ENCODE assay signal across 8 cellular contexts in the genomic region with DNA sequence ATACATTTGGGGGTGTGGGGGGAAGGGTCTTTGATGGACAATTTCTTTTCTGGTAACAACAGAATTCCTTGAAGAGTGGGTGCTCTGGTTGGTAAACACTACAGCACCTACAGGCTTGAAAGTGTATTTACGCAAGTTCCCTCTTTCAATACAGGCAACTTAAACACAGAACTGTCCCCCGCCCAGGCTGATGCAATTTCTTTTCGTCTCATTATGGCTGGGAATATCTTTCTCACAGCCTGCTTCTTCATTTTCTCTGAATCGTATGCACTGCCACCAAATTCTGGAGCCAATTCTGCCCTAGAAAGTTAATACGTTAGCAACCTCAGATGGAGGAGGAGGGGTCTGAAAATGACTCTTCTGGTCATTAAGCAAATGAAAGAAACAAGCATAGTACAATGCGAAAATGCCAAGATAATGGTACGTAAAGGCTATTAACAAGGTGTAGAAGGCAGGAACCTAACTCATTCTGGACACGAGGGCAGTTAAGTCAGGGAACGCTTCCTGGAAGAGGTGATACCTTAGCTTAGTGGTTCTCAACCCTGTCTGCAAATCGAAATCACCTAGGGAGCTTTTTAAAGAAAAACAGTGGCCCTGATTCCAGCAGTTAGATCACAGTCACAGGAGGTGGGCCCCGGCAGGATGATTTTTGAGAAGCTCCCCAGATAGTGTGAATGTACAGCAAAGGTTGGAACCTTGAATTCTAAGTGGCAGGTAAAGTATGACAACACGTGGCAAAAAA. TPM values are rescaled to one million over a fixed set of nuclear protein-coding genes. Genes with fewer than 3 reads are reported as not detected.
A peak's percentile ranks its signal among the peaks of the same experiment; 100 is the strongest.
DNase-seq lines count a peak whose midpoint lies in the region; ATAC-seq lines count a peak whose summit lies in the region.

No MANE protein-coding gene starts in this region.

- H3K4me1 Mint-ChIP-seq in activated T-cell treated with anti-CD3 and anti-CD28 coated beads, Interleukin-2, amount 50 U/mL, for 24 hours (ENCODE audit: low read depth): peaks cover 25% of the 10 kb centered on the region

- H3K4me1 ChIP-seq in Karpas-422 (ENCODE audit: low read length): peaks cover 17% of the 10 kb centered on the region

- no peaks in the 10 kb centered on the region for H3K9me3 Mint-ChIP-seq in activated T-cell treated with anti-CD3 and anti-CD28 coated beads, Interleukin-2, amount 50 U/mL, for 24 hours

- peak overlapping the region; percentile 96 for H3K27ac Mint-ChIP-seq in activated T-cell treated with anti-CD3 and anti-CD28 coated beads, Interleukin-2, amount 50 U/mL, for 24 hours

- peak; percentile 32 for ATAC-seq in GM21737 (IDR thresholded peaks at IDR 0.05; ENCODE audit: unreplicated experiment)

- no peaks in the 10 kb centered on the region for H3K27me3 Mint-ChIP-seq in activated T-cell treated with anti-CD3 and anti-CD28 coated beads, Interleukin-2, amount 50 U/mL, for 24 hours

- peak overlapping the region; percentile 91 for H2AFZ ChIP-seq in Karpas-422 (ENCODE audit: low read length)

- H3K9ac ChIP-seq in Karpas-422 (ENCODE audit: low read length): peak overlapping the region; percentile 82

- H3K79me2 ChIP-seq in Karpas-422 (ENCODE audit: low read length): no peaks in the 10 kb centered on the region

- H3K36me3 ChIP-seq in Karpas-422 (ENCODE audit: insufficient read depth, low read length): no peaks in the 10 kb centered on the region

- peak overlapping the region; percentile 80 for H3K4me3 ChIP-seq in Karpas-422 (ENCODE audit: low read length)

- no peaks in the 10 kb centered on the region for H3K27me3 ChIP-seq in Karpas-422 (ENCODE audit: low read length)

- no peaks in the 10 kb centered on the region for H3K9me2 ChIP-seq in Karpas-422 (replicated peaks; ENCODE audit: insufficient read depth, low read length)

- no peaks in the 10 kb centered on the region for H3K9me3 ChIP-seq in Karpas-422 (ENCODE audit: low read length)

- peak; percentile 2 to 3 for DNase-seq in activated CD4-positive, alpha-beta T cell treated with anti-CD3 and anti-CD28 coated beads for 4 hours
- no peak for DNase-seq in activated CD4-positive, alpha-beta T cell treated with anti-CD3 and anti-CD28 coated beads, Interleukin-2, amount 50 U/mL, for 4 hours
- DNase-seq in Karpas-422: peak; percentile 54
- peak; percentile 50 for DNase-seq in activated T-cell treated with anti-CD3 and anti-CD28 coated beads, Interleukin-2, amount 50 U/mL, for 24 hours
- peak; percentile 26 for DNase-seq in germinal center (ENCODE audit: low spot score)
- DNase-seq in renal cortical epithelial cell (ENCODE audit: low read depth): peak; percentile 38
- DNase-seq in T-helper 9 cell: no peak

- H3K4me2 ChIP-seq in Karpas-422 (ENCODE audit: low read depth, low read length, poor library complexity, severe bottlenecking): peak overlapping the region; percentile 85

- no peaks in the 10 kb centered on the region for H4K20me1 ChIP-seq in Karpas-422 (ENCODE audit: insufficient read depth, low read depth, low read length)

- H3K36me3 Mint-ChIP-seq in activated T-cell treated with anti-CD3 and anti-CD28 coated beads, Interleukin-2, amount 50 U/mL, for 24 hours (ENCODE audit: low read depth): peaks cover 43% of the 10 kb centered on the region

- peak overlapping the region; percentile 90 for H3K4me3 Mint-ChIP-seq in activated T-cell treated with anti-CD3 and anti-CD28 coated beads, Interleukin-2, amount 50 U/mL, for 24 hours

- peak overlapping the region; percentile 79 for H3K27ac ChIP-seq in Karpas-422 (ENCODE audit: low read length)

RNA-seq across cellular contexts. Expression of a gene that starts 1.0 kb away (rescaled TPM):
- 13.3 and 21.1 TPM in 2 replicates for total RNA-seq in Karpas-422 (2014; rRNA removed; shearing (Covaris generic); ENCODE audit: low replicate concordance)
- total RNA-seq in renal cortical epithelial cell: 41.3 and 69.9 TPM in 2 replicates

Comparison
In these comparisons a context has a peak if more than half of its experiments do, and no peak if none do; other contexts are left out.
1. DNase-seq: peak in activated CD4-positive, alpha-beta T cell treated with anti-CD3 and anti-CD28 coated beads for 4 hours (2 of 2), Karpas-422 (single experiment), activated T-cell treated with anti-CD3 and anti-CD28 coated beads, Interleukin-2, amount 50 U/mL, for 24 hours (single experiment), germinal center (single experiment) and renal cortical epithelial cell (single experiment); none in activated CD4-positive, alpha-beta T cell treated with anti-CD3 and anti-CD28 coated beads, Interleukin-2, amount 50 U/mL, for 4 hours (0 of 2) and T-helper 9 cell (single experiment).